8 cellular contexts compared by ENCODE assay signal in genomic region chrX:40106677-40107290, GRCh38. TPM values are rescaled to one million over a fixed set of nuclear protein-coding genes. Genes with fewer than 3 reads are reported as not detected.
A peak's percentile ranks its signal among the peaks of the same experiment; 100 is the strongest.
DNase-seq lines count a peak whose midpoint lies in the region; ATAC-seq and TF ChIP-seq lines count a peak whose summit lies in the region.

No MANE protein-coding gene starts in this region.

- H3K9ac ChIP-seq in neural cell (ENCODE audit: low read length) = peak overlapping the region; percentile 65

- TF ChIP-seq RAD21 in neural cell (conservative IDR thresholded peaks at IDR 0.05) = no peak

- H3K4me2 ChIP-seq in neural cell (ENCODE audit: low read length) = no peak overlapping the region

- H3K27me3 ChIP-seq in neural cell (ENCODE audit: insufficient read depth, low read depth, low read length) = no peaks in the 10 kb centered on the region

- peaks cover 0 to 33% (median 16%) of the 10 kb centered on the region in 7 donors for H3K9me3 Mint-ChIP-seq in CD14-positive monocyte

- H3K27ac ChIP-seq in cingulate gyrus (ENCODE audit: low read depth, low read length) (peak overlapping the region; percentile 54), neural cell (ENCODE audit: low read length) (peak overlapping the region; percentile 65)

- ATAC-seq in GM21360 (IDR thresholded peaks at IDR 0.05; ENCODE audit: unreplicated experiment) (no peak), GM21528 (IDR thresholded peaks at IDR 0.05; ENCODE audit: low FRiP score, unreplicated experiment) (no peak)

- no peak overlapping the region for H2AFZ ChIP-seq in neural cell (ENCODE audit: low read depth, low read length)

- no peak for DNase-seq in CD14-positive monocyte (ENCODE audit: low spot score)
- peak; percentile 69 for DNase-seq in KBM-7
- no peak for DNase-seq in NCI-H2227 treated with DMSO at 0.1 percent for 48 hours (lab: John Stamatoyannopoulos, UW)
- no peak for DNase-seq in hepatic stellate cell (ENCODE audit: low spot score)

- H3K36me3 Mint-ChIP-seq in CD14-positive monocyte = peaks cover 3 to 7% of the 10 kb centered on the region in 2 donors

- H3K9me2 ChIP-seq in neural cell (ENCODE audit: insufficient read depth, low read length) = no peaks in the 10 kb centered on the region

- intact Hi-C loops in CD14-positive monocyte (cut with micrococcal nuclease) = loop anchor here in 1 of 2 donors (5.0 kb wide), 1 partner anchor 66 kb away; no protein-coding TSS in a partner anchor

- peak overlapping the region; percentile 33 to 88 (median 65) for H3K27ac Mint-ChIP-seq in CD14-positive monocyte

- H3K36me3 ChIP-seq in neural cell (ENCODE audit: insufficient read depth, low read length) = no peaks in the 10 kb centered on the region

- no peaks in the 10 kb centered on the region for H3K79me2 ChIP-seq in neural cell (replicated peaks; ENCODE audit: insufficient read depth, low read length)

- peaks cover 16% of the 10 kb centered on the region for H3K4me1 Mint-ChIP-seq in CD14-positive monocyte

- no peaks in the 10 kb centered on the region for H4K20me1 ChIP-seq in neural cell (ENCODE audit: insufficient read depth)

- TF ChIP-seq CTCF in CD14-positive monocyte (IDR thresholded peaks at IDR 0.05) (no peak), neural cell (IDR thresholded peaks at IDR 0.05; ENCODE audit: poor library complexity, severe bottlenecking) (no peak)

- TF ChIP-seq EP300 in neural cell (conservative IDR thresholded peaks at IDR 0.05; ENCODE audit: poor library complexity, severe bottlenecking) = no peak

- H3F3A ChIP-seq in neural cell (ENCODE audit: insufficient read depth, low read length, poor library complexity, severe bottlenecking) = no peaks in the 10 kb centered on the region

- in situ Hi-C loops in KBM-7 (cut with MboI; ENCODE audit: low pct_unique_long_range_greater_than_20kb, low sequenced_read_pairs) = no loop called here

- H3K9me3 ChIP-seq in neural cell (ENCODE audit: low read length) = no peaks in the 10 kb centered on the region

- H3K4me3 Mint-ChIP-seq in CD14-positive monocyte = peak overlapping the region; percentile 62 to 73

- peak overlapping the region; percentile 61 for H3K4me3 ChIP-seq in neural cell (ENCODE audit: low read length)

- peaks cover 5 to 66% (median 15%) of the 10 kb centered on the region in 3 donors for H3K27me3 Mint-ChIP-seq in CD14-positive monocyte (ENCODE audit: low read depth in 3 of 3)

TF ChIP-seq in neural cell, 6 proteins besides CTCF, POLR2A, EP300 and RAD21:
- TF ChIP-seq MXI1 (conservative IDR thresholded peaks at IDR 0.05; ENCODE audit: poor library complexity, severe bottlenecking) (no peak), REST (IDR thresholded peaks at IDR 0.05; ENCODE audit: borderline replicate concordance) (no peak), POLR2AphosphoS5 (IDR thresholded peaks at IDR 0.05) (no peak), EZH2 (IDR thresholded peaks at IDR 0.05; ENCODE audit: borderline replicate concordance, insufficient read depth, low read length, poor library complexity, severe bottlenecking) (no peak), SMC3 (conservative IDR thresholded peaks at IDR 0.05; ENCODE audit: poor library complexity) (no peak)

RNA-seq across cellular contexts. Expression of gene BCOR, which starts 9.0 kb away (rescaled TPM):
- polyA plus RNA-seq in CD14-positive monocyte (1 to 10 TPM; 1.1 to 2.6 TPM), neural cell (18.0 and 23.7 TPM in 2 replicates)
- polyA minus RNA-seq in neural cell = 49.7 and 72.6 TPM in 2 replicates
